ENCODE assay signal across 24 cellular contexts in genomic region chr6:92757926-92758325, GRCh38.
"Had no signal": no experiment of that assay in that cellular context is flagged by ENCODE, and none has a peak within 500 bp of the region (broad histone marks: within the 10 kb centered on the region; RNA-seq: fewer than 3 reads in every experiment).

No MANE protein-coding gene starts in this region.

- H3K27me3 ChIP-seq: ascending aorta, cardiac muscle cell, Peyer's patch had no signal

- H3K36me3 ChIP-seq: ascending aorta, cardiac muscle cell, Peyer's patch had no signal

- H3K4me3 ChIP-seq: ascending aorta, cardiac muscle cell, Peyer's patch had no signal

- ATAC-seq: activated CD4-positive, CD25-positive, alpha-beta regulatory T cell treated with anti-CD3 and anti-CD28 coated beads, Interleukin-2, amount 50 U/mL, for 24 hours; activated CD8-positive, alpha-beta memory T cell treated with anti-CD3 and anti-CD28 coated beads, Interleukin-2, amount 10 ng/mL, durations not matched to agents 7 days and 5 days; activated naive CD4-positive, alpha-beta T cell treated with anti-CD3 and anti-CD28 coated beads, Interleukin-2, amount 50 U/mL, for 72 hours; activated naive CD8-positive, alpha-beta T cell treated with anti-CD3 and anti-CD28 coated beads, Interleukin-2, amount 50 U/mL, for 24 hours; activated T-cell treated with anti-CD3 and anti-CD28 coated beads, Interleukin-2, amount 50 U/mL, for 4 hours had no signal

- H3K4me1 ChIP-seq: ascending aorta, Peyer's patch had no signal

- H3K27ac ChIP-seq: ascending aorta, cardiac muscle cell, Peyer's patch had no signal

- H3K9me3 ChIP-seq: ascending aorta, Peyer's patch had no signal

- DNase-seq: activated CD4-positive, alpha-beta T cell treated with anti-CD3 and anti-CD28 coated beads for 48 hours; activated CD4-positive, alpha-beta T cell treated with anti-CD3 and anti-CD28 coated beads, Interleukin-2, amount 50 U/mL, for 48 hours; activated CD8-positive, alpha-beta memory T cell treated with anti-CD3 and anti-CD28 coated beads, Interleukin-2, amount 10 ng/mL, durations not matched to agents 7 days and 5 days; activated effector memory CD4-positive, alpha-beta T cell treated with anti-CD3 and anti-CD28 coated beads, Interleukin-2, amount 50 U/mL, for 16 hours; activated naive CD4-positive, alpha-beta T cell treated with Interleukin-2 at 50 U/mL for 16 hours; activated naive CD8-positive, alpha-beta T cell treated with anti-CD3 and anti-CD28 coated beads, Interleukin-2, amount 50 U/mL, for 24 hours; activated T-cell treated with anti-CD3 and anti-CD28 coated beads, Interleukin-2, amount 50 U/mL, for 4 hours; amniotic stem cell; NCI-H1105 treated with DMSO at 0.1 percent for 48 hours; NCI-H1436 treated with DMSO at 0.1 percent for 48 hours; NCI-H187; NCI-H2081; NCI-H2171; NCI-H2227 treated with DMSO at 0.1 percent for 48 hours; NCI-H446 treated with DMSO at 0.1 percent for 48 hours; NCI-H524 treated with DMSO at 0.1 percent for 48 hours; NCI-H774; OCI-M1; Peyer's patch; SHP77 treated with DMSO at 0.1 percent for 48 hours had no signal
